ENCODE assay signal across 1 cellular context in the genomic region with DNA sequence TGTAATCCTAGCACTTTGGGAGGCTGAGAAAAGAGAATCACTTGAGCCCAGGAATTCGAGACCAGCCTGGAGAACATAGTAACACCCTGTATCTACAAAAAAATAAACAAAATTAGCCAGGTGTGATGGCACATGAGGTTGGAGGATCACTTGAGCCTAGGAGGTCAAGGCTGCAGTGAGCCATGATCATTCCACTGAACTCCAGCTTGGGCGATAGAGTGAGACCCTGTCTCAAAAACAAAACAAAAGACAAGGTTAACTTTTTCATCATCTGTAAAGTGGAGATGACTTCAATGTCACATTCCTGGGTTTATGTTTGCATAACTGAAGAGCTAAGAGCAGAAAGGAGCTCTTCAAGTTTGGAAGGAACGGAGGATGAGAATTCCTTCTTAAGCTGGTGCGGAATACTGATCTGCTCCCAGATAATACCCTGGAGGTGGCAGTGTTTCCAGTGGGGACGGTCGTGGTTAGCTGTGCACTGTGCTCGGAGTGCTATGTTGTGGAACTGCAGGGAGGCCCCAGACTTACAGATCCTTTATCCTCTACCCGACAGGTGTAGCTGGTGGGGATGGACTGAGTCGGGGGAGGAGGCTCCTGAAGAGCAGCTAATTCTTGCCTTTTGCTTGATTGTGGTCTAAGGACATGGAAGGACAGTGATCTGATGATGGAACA.
TF ChIP-seq lines count a peak whose summit lies in the region.

No MANE protein-coding gene starts in this region.

TF ChIP-seq in IMR-90, 13 proteins besides CTCF, POLR2A, EP300 and RAD21:
- TF ChIP-seq MXI1 (IDR thresholded peaks at IDR 0.05; ENCODE audit: borderline replicate concordance, low read depth, low read length): no peak
